In genomic region chr2:16127958-16128357, GRCh38 we compare ENCODE assay signal across 19 cellular contexts.
DNase-seq lines count a peak whose midpoint lies in the region; ATAC-seq, FAIRE-seq and TF ChIP-seq lines count a peak whose summit lies in the region.
"Had no signal": no experiment of that assay in that cellular context is flagged by ENCODE, and none has a peak within 500 bp of the region (broad histone marks: within the 10 kb centered on the region; RNA-seq: fewer than 3 reads in every experiment).

No MANE protein-coding gene starts in this region.

- peaks cover 4% of the 10 kb centered on the region for H3K9me3 Mint-ChIP-seq in WTC11
- H3K9me3 Mint-ChIP-seq in nephron progenitor cell, result no peaks in the 10 kb centered on the region
- peaks cover 0 to under 1% (median 0%) of the 10 kb centered on the region in 9 donors for H3K9me3 Mint-ChIP-seq in naive thymus-derived CD8-positive, alpha-beta T cell
- H3K9me3 Mint-ChIP-seq: CD4-positive, alpha-beta T cell; GM23338 had no signal

- TF ChIP-seq RAD21 in HepG2 (CRISPR knock-in tag; IDR thresholded peaks at IDR 0.05), result no peak

- POLR2A ChIA-PET in WTC11 (lab: Charles Lee), result no interaction called here
- POLR2A ChIA-PET in HepG2 (lab: Yijun Ruan, JAX), result interaction anchor here (1.0 to 1.3 kb wide), 2 partner anchors 13 to 58 kb away, joined by 3 to 4 read pairs; no protein-coding TSS in a partner anchor
- POLR2A ChIA-PET in naive thymus-derived CD8-positive, alpha-beta T cell (lab: Charles Lee), result no interaction called here

- H3K27me3 Mint-ChIP-seq in WTC11 (ENCODE audit: low read depth) (no peaks in the 10 kb centered on the region), nephron progenitor cell (ENCODE audit: low read depth, poor library complexity) (peaks cover 4% of the 10 kb centered on the region)
- H3K27me3 Mint-ChIP-seq in naive thymus-derived CD8-positive, alpha-beta T cell, result peaks cover 0 to 9% (median 1%) of the 10 kb centered on the region in 5 donors
- H3K27me3 Mint-ChIP-seq: B cell; CD4-positive, alpha-beta T cell had no signal

- TF ChIP-seq CTCF in WTC11 (IDR thresholded peaks at IDR 0.05) (no peak), HepG2 (CRISPR knock-in tag; IDR thresholded peaks at IDR 0.05) (no peak), smooth muscle cell (IDR thresholded peaks at IDR 0.05; ENCODE audit: borderline replicate concordance, insufficient read depth, poor library complexity, severe bottlenecking) (no peak), GM13976 (IDR thresholded peaks at IDR 0.05; ENCODE audit: borderline replicate concordance, control extremely low read depth, extremely low read depth, insufficient read depth, missing control alignments) (no peak), nephron progenitor cell (IDR thresholded peaks at IDR 0.05) (no peak)

- intact Hi-C loops in HepG2 (cut with micrococcal nuclease; ENCODE audit: unreplicated experiment), result loop anchor here (2.0 kb wide), 1 partner anchor 57 kb away; no protein-coding TSS in a partner anchor

- no peaks in the 10 kb centered on the region for H3K4me1 Mint-ChIP-seq in WTC11
- peaks cover 15% of the 10 kb centered on the region for H3K4me1 Mint-ChIP-seq in nephron progenitor cell
- H3K4me1 Mint-ChIP-seq in naive thymus-derived CD8-positive, alpha-beta T cell, result no peaks in the 10 kb centered on the region
- H3K4me1 Mint-ChIP-seq: B cell, GM23338 had no signal

- H3K27ac Mint-ChIP-seq in WTC11 (no peak overlapping the region), nephron progenitor cell (no peak overlapping the region)
- no peak overlapping the region for H3K27ac Mint-ChIP-seq in naive thymus-derived CD8-positive, alpha-beta T cell
- H3K27ac Mint-ChIP-seq: B cell; CD4-positive, alpha-beta T cell; GM23338 had no signal

- no peak for TF ChIP-seq EP300 in HepG2 (IDR thresholded peaks at IDR 0.05; ENCODE audit: low read depth in 2 of 2, low read length in 2 of 2)
- no peak; the same call in 1 of the 2 replicates for TF ChIP-seq EP300 in HepG2 (CRISPR knock-in tag; IDR thresholded peaks at IDR 0.05; ENCODE audit: borderline replicate concordance)

- H3K4me3 Mint-ChIP-seq in WTC11, result no peak overlapping the region
- H3K4me3 Mint-ChIP-seq in nephron progenitor cell, result no peak overlapping the region
- H3K4me3 Mint-ChIP-seq in naive thymus-derived CD8-positive, alpha-beta T cell, result no peak overlapping the region
- H3K4me3 Mint-ChIP-seq: B cell; CD4-positive, alpha-beta T cell; GM23338 had no signal

- 3% methylated on average over 7 of the region's 8 CpGs for WGBS in HepG2 (ENCODE audit: low lambda C conversion rate)
- 73% methylated on average over 8 of the region's 8 CpGs for WGBS in smooth muscle cell (ENCODE audit: low lambda C conversion rate)

- H3K4me2 ChIP-seq in HepG2 (ENCODE audit: low read depth, low read length) (peak overlapping the region; percentile 26), smooth muscle cell (no peak overlapping the region)
- H3K4me2 ChIP-seq: GM23338 had no signal

- no peaks in the 10 kb centered on the region for H3K9me3 ChIP-seq in HepG2 (ENCODE audit: low read length)
- no peaks in the 10 kb centered on the region for H3K9me3 ChIP-seq in smooth muscle cell (replicated peaks; ENCODE audit: low read depth)
- H3K9me3 ChIP-seq: Caco-2 had no signal

- CTCF ChIA-PET in WTC11 (lab: Charles Lee), result no interaction called here
- CTCF ChIA-PET in HepG2 (lab: Yijun Ruan, JAX; ENCODE audit: low intra/inter-chr PET ratio, low total read pairs), result no interaction called here

- peaks cover 8% of the 10 kb centered on the region for H3F3A ChIP-seq in smooth muscle cell (ENCODE audit: low read depth)

- no peak overlapping the region for H3K27ac ChIP-seq in HepG2 (ENCODE audit: extremely low read length, insufficient read depth, low read length)
- peak overlapping the region; percentile 60 for H3K27ac ChIP-seq in smooth muscle cell (ENCODE audit: low read depth)

- no peak overlapping the region for H3K4me3 ChIP-seq in HepG2 (replicated peaks in 1 of 3; ENCODE audit: insufficient read depth in 1 of 3, low read depth in 2 of 3, low read length in 3 of 3)
- no peak overlapping the region for H3K4me3 ChIP-seq in smooth muscle cell
- H3K4me3 ChIP-seq: GM23338 had no signal

- no peak for DNase-seq in WTC11 (ENCODE audit: low spot score)
- peak; percentile 32 for DNase-seq in ecto neural progenitor cell (ENCODE audit: low spot score)
- peak; percentile 61 for DNase-seq in HepG2 (ENCODE audit: low spot score)
- no peak for DNase-seq in smooth muscle cell (lab: John Stamatoyannopoulos, UW; ENCODE audit: unreplicated experiment)
- DNase-seq in GM13976 (ENCODE audit: low spot score), result no peak
- DNase-seq in nephron progenitor cell, result no peak
- DNase-seq in naive thymus-derived CD8-positive, alpha-beta T cell, result no peak
- no peak for DNase-seq in frontal cortex (ENCODE audit: low spot score in 2 of 2)
- DNase-seq: C1 segment of cervical spinal cord; Caco-2; CD4-positive, alpha-beta T cell; HCEC 1CT had no signal

- H3K4me1 ChIP-seq in HepG2 (ENCODE audit: insufficient read depth, low read length) (peaks cover 15% of the 10 kb centered on the region), smooth muscle cell (ENCODE audit: low read depth) (peaks cover 8% of the 10 kb centered on the region)

- no peaks in the 10 kb centered on the region for H3K79me2 ChIP-seq in HepG2 (ENCODE audit: insufficient read depth, low read length)
- H3K79me2 ChIP-seq in smooth muscle cell (ENCODE audit: low read depth), result no peaks in the 10 kb centered on the region

- H3K36me3 Mint-ChIP-seq in WTC11 (no peaks in the 10 kb centered on the region), nephron progenitor cell (ENCODE audit: low read depth) (no peaks in the 10 kb centered on the region)
- H3K36me3 Mint-ChIP-seq in naive thymus-derived CD8-positive, alpha-beta T cell, result no peaks in the 10 kb centered on the region

- peaks cover 2 to 9% of the 10 kb centered on the region in 2 experiments; a peak in 3 of 5 replicates for H3K27me3 ChIP-seq in HepG2 (ENCODE audit: control insufficient read depth in 1 of 2, insufficient read depth in 2 of 2, low read length in 2 of 2)
- no peaks in the 10 kb centered on the region for H3K27me3 ChIP-seq in smooth muscle cell (ENCODE audit: low read depth)

- ATAC-seq in WTC11 (no peak), HepG2 (peak; percentile 92)
- no peak for ATAC-seq in naive thymus-derived CD8-positive, alpha-beta T cell
- ATAC-seq: GM23338 had no signal

- H2AFZ ChIP-seq in HepG2 (ENCODE audit: low read length), result no peak overlapping the region
- H2AFZ ChIP-seq in smooth muscle cell (ENCODE audit: low read depth), result no peak overlapping the region
- H2AFZ ChIP-seq: GM23338 had no signal

- BruUV-seq in HepG2 (replicated peaks; lab: Mats Ljungman, UMichigan), result no TSS peak

- H4K20me1 ChIP-seq in HepG2 (ENCODE audit: insufficient read depth, low read length) (no peaks in the 10 kb centered on the region), smooth muscle cell (ENCODE audit: low read depth) (no peaks in the 10 kb centered on the region)

- FAIRE-seq in HepG2 (lab: Jason Lieb, UNC) (peak; percentile 73), frontal cortex (lab: Jason Lieb, UNC) (no peak)
- FAIRE-seq: D721Med, G401.6, GM12891, GM18507, H54 had no signal

- in situ Hi-C loops in HepG2 (cut with HindIII; ENCODE audit: extremely low pct_ligation_motif_present, low pct_unique_long_range_greater_than_20kb) (no loop called here), GM13976 (cut with MboI; ENCODE audit: low sequenced_read_pairs, unreplicated experiment) (no loop called here)

- TF ChIP-seq POLR2A in HepG2 (IDR thresholded peaks at IDR 0.05; ENCODE audit: insufficient read depth in 1 of 2, low read depth in 2 of 2, low read length in 2 of 2), result no peak

- H3K36me3 ChIP-seq in HepG2 (replicated peaks in 1 of 2; ENCODE audit: control insufficient read depth in 1 of 2, insufficient read depth in 2 of 2, low read length in 2 of 2) (no peaks in the 10 kb centered on the region), smooth muscle cell (ENCODE audit: low read depth) (no peaks in the 10 kb centered on the region)

- H3K9ac ChIP-seq in HepG2 (ENCODE audit: insufficient read depth, low read depth, low read length) (no peak overlapping the region), smooth muscle cell (ENCODE audit: low read depth) (no peak overlapping the region)

TF ChIP-seq in HepG2, 621 proteins besides CTCF, POLR2A, EP300 and RAD21 (continues in another document):
- TF ChIP-seq HDAC2 (CRISPR knock-in tag; IDR thresholded peaks at IDR 0.05) (peak; percentile 44; the same call in 1 of the 2 replicates), ZNF446 (CRISPR knock-in tag; IDR thresholded peaks at IDR 0.05) (no peak), TCF7 (IDR thresholded peaks at IDR 0.05; ENCODE audit: low read depth) (peak; percentile 86), FOXO1 (CRISPR knock-in tag; IDR thresholded peaks at IDR 0.05) (peak; percentile 72), HNF1B (CRISPR knock-in tag; IDR thresholded peaks at IDR 0.05) (0 out of 2 replicates have a peak, but pooled peaks have one; percentile 53), RXRA (CRISPR knock-in tag; IDR thresholded peaks at IDR 0.05) (peak; percentile 97), CEBPB (IDR thresholded peaks at IDR 0.05; ENCODE audit: borderline replicate concordance, low read depth, low read length) (no peak)

Comparison
In these comparisons a context has a peak if more than half of its experiments do, and no peak if none do; other contexts are left out.
1. DNase-seq: peak in ecto neural progenitor cell (single experiment) and HepG2 (single experiment); none in WTC11 (single experiment), smooth muscle cell (single experiment), GM13976 (single experiment), nephron progenitor cell (single experiment), naive thymus-derived CD8-positive, alpha-beta T cell (0 of 10) and frontal cortex (0 of 2).
2. Of the 50 proteins assayed by ChIP-seq in both HepG2 and WTC11: peak only in HepG2: ESRRA, FOXK1, FOXP4, IRF2, MAX, TCF7 and 1 more; only in WTC11: GABPB1; in both: none; in neither: 42.